In the genomic region with DNA sequence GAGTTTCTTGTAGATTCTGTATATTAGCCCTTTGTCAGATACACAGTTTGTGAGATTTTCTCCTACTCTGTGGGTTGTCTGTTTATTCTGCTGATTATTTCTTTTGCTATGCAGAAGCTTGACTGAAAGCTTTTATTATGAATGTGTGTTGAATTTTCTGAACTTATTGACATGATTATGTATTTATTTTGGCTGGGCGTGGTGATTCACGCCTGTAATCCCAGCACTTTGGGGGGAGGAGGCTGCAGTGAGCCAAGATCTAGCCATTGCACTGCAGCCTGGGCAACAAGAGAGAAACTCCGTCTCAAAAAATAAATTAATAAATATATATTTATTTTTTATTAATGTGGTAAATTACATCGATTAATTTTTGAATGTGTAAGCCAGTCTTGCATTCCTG, we compare ENCODE assay signal across 8 cellular contexts.
"Had no signal": no experiment of that assay in that cellular context is flagged by ENCODE, and none has a peak within 500 bp of the region (broad histone marks: within the 10 kb centered on the region; RNA-seq: fewer than 3 reads in every experiment).

No MANE protein-coding gene starts in this region.

- H3K4me2 ChIP-seq: KMS-11 had no signal

- H3K4me3 ChIP-seq: GM23248, HAP-1 had no signal

- H3K9me3 ChIP-seq: HAP-1 had no signal

- H3K4me1 ChIP-seq: HAP-1 had no signal

- H3K9ac ChIP-seq: GM23248, KMS-11 had no signal

- H3K27ac ChIP-seq: GM23248, HL-60, KMS-11 had no signal

- ATAC-seq: HepG2 had no signal

- H3K36me3 ChIP-seq: HAP-1 had no signal

- DNase-seq: GM23248, GOT3, H7, KBM-7 had no signal

- H2AFZ ChIP-seq: GM23248 had no signal
